1 cellular context compared by ENCODE assay signal in the genomic region with DNA sequence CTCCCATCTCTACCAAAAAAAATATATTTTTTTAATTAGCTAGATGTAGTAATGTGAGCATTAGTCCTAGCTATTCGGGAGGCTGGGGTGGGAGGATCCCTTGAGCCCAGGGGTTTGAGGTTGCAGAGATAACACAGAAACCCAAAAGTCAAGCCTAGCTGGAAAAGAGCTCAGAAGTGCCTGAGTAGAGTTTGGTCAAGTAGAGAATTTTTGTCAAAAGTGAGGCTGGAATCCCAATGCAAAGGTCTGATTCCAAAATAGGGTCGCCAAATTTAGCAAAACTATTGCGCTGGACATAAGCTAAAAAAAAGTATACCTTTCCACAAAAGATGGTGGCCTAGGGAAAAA.
TF ChIP-seq lines count a peak whose summit lies in the region.

No MANE protein-coding gene starts in this region.

TF ChIP-seq in IMR-90, 13 proteins besides CTCF, POLR2A, EP300 and RAD21 (continued from another document):
- TF ChIP-seq, protein P1, sequence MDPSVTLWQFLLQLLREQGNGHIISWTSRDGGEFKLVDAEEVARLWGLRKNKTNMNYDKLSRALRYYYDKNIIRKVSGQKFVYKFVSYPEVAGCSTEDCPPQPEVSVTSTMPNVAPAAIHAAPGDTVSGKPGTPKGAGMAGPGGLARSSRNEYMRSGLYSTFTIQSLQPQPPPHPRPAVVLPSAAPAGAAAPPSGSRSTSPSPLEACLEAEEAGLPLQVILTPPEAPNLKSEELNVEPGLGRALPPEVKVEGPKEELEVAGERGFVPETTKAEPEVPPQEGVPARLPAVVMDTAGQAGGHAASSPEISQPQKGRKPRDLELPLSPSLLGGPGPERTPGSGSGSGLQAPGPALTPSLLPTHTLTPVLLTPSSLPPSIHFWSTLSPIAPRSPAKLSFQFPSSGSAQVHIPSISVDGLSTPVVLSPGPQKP (IDR thresholded peaks at IDR 0.05; ENCODE audit: borderline replicate concordance, low read depth, low read length): no peak
- TF ChIP-seq SMC3 (IDR thresholded peaks at IDR 0.05; ENCODE audit: low read depth, low read length): no peak
- TF ChIP-seq, protein P2, sequence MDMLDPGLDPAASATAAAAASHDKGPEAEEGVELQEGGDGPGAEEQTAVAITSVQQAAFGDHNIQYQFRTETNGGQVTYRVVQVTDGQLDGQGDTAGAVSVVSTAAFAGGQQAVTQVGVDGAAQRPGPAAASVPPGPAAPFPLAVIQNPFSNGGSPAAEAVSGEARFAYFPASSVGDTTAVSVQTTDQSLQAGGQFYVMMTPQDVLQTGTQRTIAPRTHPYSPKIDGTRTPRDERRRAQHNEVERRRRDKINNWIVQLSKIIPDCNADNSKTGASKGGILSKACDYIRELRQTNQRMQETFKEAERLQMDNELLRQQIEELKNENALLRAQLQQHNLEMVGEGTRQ (IDR thresholded peaks at IDR 0.05; ENCODE audit: low read depth, low read length): no peak
- TF ChIP-seq RFX5 (IDR thresholded peaks at IDR 0.05; ENCODE audit: low read depth, low read length): no peak
